In genomic region chr3:120370463-120370862, GRCh38 we compare ENCODE assay signal across 19 cellular contexts.
DNase-seq lines count a peak whose midpoint lies in the region; ATAC-seq and TF ChIP-seq lines count a peak whose summit lies in the region.
"Had no signal": no experiment of that assay in that cellular context is flagged by ENCODE, and none has a peak within 500 bp of the region (broad histone marks: within the 10 kb centered on the region; RNA-seq: fewer than 3 reads in every experiment).

No MANE protein-coding gene starts in this region.

- no peak for DNase-seq in stimulated activated effector memory CD8-positive, alpha-beta T cell treated with anti-CD3 and anti-CD28 coated beads, Interleukin-12 subunit alpha, Interleukin-12 subunit beta, amount 100 ng/mL, for 72 hours (ENCODE audit: low spot score in 2 of 2)
- DNase-seq in RPMI8226 (no peak), brain microvascular endothelial cell (no peak)
- DNase-seq: activated CD4-positive, CD25-positive, alpha-beta regulatory T cell treated with anti-CD3 and anti-CD28 coated beads, Interleukin-2, amount 50 U/mL, for 72 hours; activated naive CD4-positive, alpha-beta T cell treated with anti-CD3 and anti-CD28 coated beads for 36 hours; BE2C; colonic mucosa; heart right ventricle; naive thymus-derived CD4-positive, alpha-beta T cell; NCI-H1417 treated with DMSO at 0.1 percent for 48 hours; NCI-H774; stimulated activated CD4-positive, alpha-beta T cell treated with anti-CD3 and anti-CD28 coated beads, Interleukin-4, amount 100 ng/mL, for 1 hour; T-helper 9 cell had no signal

- no peaks in the 10 kb centered on the region for H3K9me3 Mint-ChIP-seq in stimulated activated effector memory CD8-positive, alpha-beta T cell treated with anti-CD3 and anti-CD28 coated beads, Interleukin-12 subunit alpha, Interleukin-12 subunit beta, amount 100 ng/mL, for 72 hours
- H3K9me3 Mint-ChIP-seq: activated naive CD4-positive, alpha-beta T cell treated with anti-CD3 and anti-CD28 coated beads for 36 hours had no signal

- H3K36me3 Mint-ChIP-seq in stimulated activated effector memory CD8-positive, alpha-beta T cell treated with anti-CD3 and anti-CD28 coated beads, Interleukin-12 subunit alpha, Interleukin-12 subunit beta, amount 100 ng/mL, for 72 hours: no peaks in the 10 kb centered on the region
- H3K36me3 Mint-ChIP-seq: naive thymus-derived CD4-positive, alpha-beta T cell had no signal

- in situ Hi-C loops in brain microvascular endothelial cell (cut with HindIII; ENCODE audit: low pct_ligation_motif_present, low sequenced_read_pairs): no loop called here

- no peaks in the 10 kb centered on the region for H3K4me1 Mint-ChIP-seq in stimulated activated effector memory CD8-positive, alpha-beta T cell treated with anti-CD3 and anti-CD28 coated beads, Interleukin-12 subunit alpha, Interleukin-12 subunit beta, amount 100 ng/mL, for 72 hours
- H3K4me1 Mint-ChIP-seq: naive thymus-derived CD4-positive, alpha-beta T cell had no signal

- ATAC-seq in GM18867 (IDR thresholded peaks at IDR 0.05; ENCODE audit: unreplicated experiment) (peak; percentile 62), GM21367 (IDR thresholded peaks at IDR 0.05; ENCODE audit: unreplicated experiment) (peak; percentile 52), HG03159 (IDR thresholded peaks at IDR 0.05; ENCODE audit: unreplicated experiment) (peak; percentile 62), HG02642 (IDR thresholded peaks at IDR 0.05; ENCODE audit: poor library complexity, unreplicated experiment) (no peak)
- peak; percentile 74 for ATAC-seq in stimulated activated effector memory CD8-positive, alpha-beta T cell treated with anti-CD3 and anti-CD28 coated beads, Interleukin-12 subunit alpha, Interleukin-12 subunit beta, amount 100 ng/mL, for 72 hours
- ATAC-seq: heart right ventricle; naive thymus-derived CD4-positive, alpha-beta T cell had no signal

- H3K4me3 ChIP-seq in brain microvascular endothelial cell (ENCODE audit: low read depth, low read length): no peak overlapping the region
- H3K4me3 ChIP-seq: colonic mucosa, heart right ventricle, thoracic aorta had no signal

- no peak for TF ChIP-seq CTCF in brain microvascular endothelial cell (IDR thresholded peaks at IDR 0.05; ENCODE audit: low read depth, low read length, missing control alignments)

- no peak overlapping the region for H3K4me3 Mint-ChIP-seq in stimulated activated effector memory CD8-positive, alpha-beta T cell treated with anti-CD3 and anti-CD28 coated beads, Interleukin-12 subunit alpha, Interleukin-12 subunit beta, amount 100 ng/mL, for 72 hours
- H3K4me3 Mint-ChIP-seq: activated naive CD4-positive, alpha-beta T cell treated with anti-CD3 and anti-CD28 coated beads for 36 hours; naive thymus-derived CD4-positive, alpha-beta T cell had no signal

- peaks cover 2% of the 10 kb centered on the region for H3K27me3 ChIP-seq in brain microvascular endothelial cell (replicated peaks)
- H3K27me3 ChIP-seq: colonic mucosa had no signal

- H3K27ac ChIP-seq in brain microvascular endothelial cell: no peak overlapping the region
- H3K27ac ChIP-seq: colonic mucosa, heart right ventricle, parathyroid adenoma, thoracic aorta had no signal

- H3K36me3 ChIP-seq in brain microvascular endothelial cell (replicated peaks): no peaks in the 10 kb centered on the region
- H3K36me3 ChIP-seq: BE2C, colonic mucosa, heart right ventricle, thoracic aorta had no signal

- H3K27ac Mint-ChIP-seq in stimulated activated effector memory CD8-positive, alpha-beta T cell treated with anti-CD3 and anti-CD28 coated beads, Interleukin-12 subunit alpha, Interleukin-12 subunit beta, amount 100 ng/mL, for 72 hours: no peak overlapping the region
- H3K27ac Mint-ChIP-seq: activated naive CD4-positive, alpha-beta T cell treated with anti-CD3 and anti-CD28 coated beads for 36 hours; naive thymus-derived CD4-positive, alpha-beta T cell had no signal
